Comparison of ENCODE assay signal across 34 cellular contexts in the genomic region with DNA sequence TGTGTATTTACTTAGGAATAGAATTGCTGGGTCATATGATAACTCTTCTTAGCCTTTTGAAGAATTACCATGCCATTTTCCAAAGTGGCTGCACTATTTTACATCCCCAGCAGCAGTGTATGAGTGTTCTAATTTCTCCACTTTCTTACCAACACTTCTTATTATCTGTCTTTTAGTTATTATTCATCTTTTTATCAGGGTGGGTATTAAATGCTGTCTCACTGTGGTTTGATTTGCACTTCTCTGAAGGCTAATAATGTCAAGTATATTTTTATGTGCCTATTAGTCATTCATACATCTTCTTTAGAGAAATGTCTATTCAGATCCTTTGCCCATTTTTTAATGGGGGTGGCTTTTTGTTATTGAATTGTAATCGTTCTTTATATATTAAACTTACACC. TPM values are rescaled to one million over a fixed set of nuclear protein-coding genes. Genes with fewer than 3 reads are reported as not detected.
"Had no signal": no experiment of that assay in that cellular context is flagged by ENCODE, and none has a peak within 500 bp of the region (broad histone marks: within the 10 kb centered on the region; RNA-seq: fewer than 3 reads in every experiment).

No MANE protein-coding gene starts in this region.

- H3K36me3 ChIP-seq: brain microvascular endothelial cell, breast epithelium had no signal

- H3K4me3 ChIP-seq: body of pancreas, breast epithelium had no signal

- H3K9me3 Mint-ChIP-seq: activated CD4-positive, alpha-beta memory T cell treated with anti-CD3 and anti-CD28 coated beads, Interleukin-2, amount 10 ng/mL, durations not matched to agents 7 days and 5 days; activated CD4-positive, alpha-beta T cell treated with anti-CD3 and anti-CD28 coated beads, Interleukin-2, amount 10 ng/mL, durations not matched to agents 7 days and 5 days; activated naive CD4-positive, alpha-beta T cell treated with anti-CD3 and anti-CD28 coated beads, Interleukin-2, amount 10 ng/mL, durations not matched to agents 7 days and 5 days; activated naive CD4-positive, alpha-beta T cell treated with anti-CD3 and anti-CD28 coated beads, Interleukin-2, amount 50 U/mL, for 24 hours; activated naive CD8-positive, alpha-beta T cell treated with anti-CD3 and anti-CD28 coated beads, Interleukin-2, amount 10 ng/mL, durations not matched to agents 7 days and 5 days; activated naive CD8-positive, alpha-beta T cell treated with anti-CD3 and anti-CD28 coated beads, Interleukin-2, amount 50 U/mL, for 24 hours; activated T-cell treated with anti-CD3 and anti-CD28 coated beads, Interleukin-2, amount 50 U/mL, for 24 hours; activated T-helper 2 cell treated with anti-CD3 and anti-CD28 coated beads, Interferon-gamma antibody, Interleukin-2, Interleukin-4, amounts not matched to agents 10 μg/mL and 5 μg/mL and 100 μg/mL, durations not matched to agents 14 hours and 24 hours and 36 hours; T-helper 1 cell treated with Interleukin-12 subunit alpha and Interleukin-12 subunit beta and Interleukin-4 antibody, amounts not matched to agents 30 μg/mL and 1 μg/mL, for 36 hours; T-helper 2 cell treated with Interferon-gamma antibody and Interleukin-4, amounts not matched to agents 5 μg/mL and 100 μg/mL, for 36 hours had no signal

- H3K4me3 Mint-ChIP-seq: activated CD4-positive, alpha-beta memory T cell treated with anti-CD3 and anti-CD28 coated beads, Interleukin-2, amount 10 ng/mL, durations not matched to agents 7 days and 5 days; activated CD4-positive, alpha-beta T cell treated with anti-CD3 and anti-CD28 coated beads for 36 hours; activated CD4-positive, alpha-beta T cell treated with anti-CD3 and anti-CD28 coated beads, Interleukin-2, amount 10 ng/mL, durations not matched to agents 7 days and 5 days; activated CD8-positive, alpha-beta memory T cell treated with anti-CD3 and anti-CD28 coated beads, Interleukin-2, amount 10 ng/mL, durations not matched to agents 7 days and 5 days; activated CD8-positive, alpha-beta T cell treated with anti-CD3 and anti-CD28 coated beads, Interleukin-2, amount 10 ng/mL, durations not matched to agents 7 days and 5 days; activated naive CD4-positive, alpha-beta T cell treated with anti-CD3 and anti-CD28 coated beads, Interleukin-2, amount 10 ng/mL, durations not matched to agents 7 days and 5 days; activated naive CD4-positive, alpha-beta T cell treated with anti-CD3 and anti-CD28 coated beads, Interleukin-2, amount 50 U/mL, for 24 hours; activated naive CD8-positive, alpha-beta T cell; activated naive CD8-positive, alpha-beta T cell treated with anti-CD3 and anti-CD28 coated beads, Interleukin-2, amount 10 ng/mL, durations not matched to agents 7 days and 5 days; activated naive CD8-positive, alpha-beta T cell treated with anti-CD3 and anti-CD28 coated beads, Interleukin-2, amount 50 U/mL, for 24 hours; activated T-cell treated with anti-CD3 and anti-CD28 coated beads, Interleukin-2, amount 50 U/mL, for 24 hours; T-helper 1 cell treated with Interleukin-12 subunit alpha and Interleukin-12 subunit beta and Interleukin-4 antibody, amounts not matched to agents 30 μg/mL and 1 μg/mL, for 36 hours; T-helper 2 cell treated with Interferon-gamma antibody and Interleukin-4, amounts not matched to agents 5 μg/mL and 100 μg/mL, for 36 hours had no signal

- H3K27ac Mint-ChIP-seq: activated CD4-positive, alpha-beta memory T cell treated with anti-CD3 and anti-CD28 coated beads, Interleukin-2, amount 10 ng/mL, durations not matched to agents 7 days and 5 days; activated CD4-positive, alpha-beta T cell treated with anti-CD3 and anti-CD28 coated beads for 36 hours; activated CD4-positive, alpha-beta T cell treated with anti-CD3 and anti-CD28 coated beads, Interleukin-2, amount 10 ng/mL, durations not matched to agents 7 days and 5 days; activated CD8-positive, alpha-beta memory T cell treated with anti-CD3 and anti-CD28 coated beads, Interleukin-2, amount 10 ng/mL, durations not matched to agents 7 days and 5 days; activated CD8-positive, alpha-beta T cell treated with anti-CD3 and anti-CD28 coated beads, Interleukin-2, amount 10 ng/mL, durations not matched to agents 7 days and 5 days; activated naive CD4-positive, alpha-beta T cell treated with anti-CD3 and anti-CD28 coated beads, Interleukin-2, amount 10 ng/mL, durations not matched to agents 7 days and 5 days; activated naive CD4-positive, alpha-beta T cell treated with anti-CD3 and anti-CD28 coated beads, Interleukin-2, amount 50 U/mL, for 24 hours; activated naive CD8-positive, alpha-beta T cell treated with anti-CD3 and anti-CD28 coated beads, Interleukin-2, amount 10 ng/mL, durations not matched to agents 7 days and 5 days; activated naive CD8-positive, alpha-beta T cell treated with anti-CD3 and anti-CD28 coated beads, Interleukin-2, amount 50 U/mL, for 24 hours; activated T-cell treated with anti-CD3 and anti-CD28 coated beads, Interleukin-2, amount 50 U/mL, for 24 hours; activated T-helper 2 cell treated with anti-CD3 and anti-CD28 coated beads, Interferon-gamma antibody, Interleukin-2, Interleukin-4, amounts not matched to agents 10 μg/mL and 5 μg/mL and 100 μg/mL, durations not matched to agents 14 hours and 24 hours and 36 hours; T-helper 1 cell treated with Interleukin-12 subunit alpha and Interleukin-12 subunit beta and Interleukin-4 antibody, amounts not matched to agents 30 μg/mL and 1 μg/mL, for 36 hours; T-helper 2 cell treated with Interferon-gamma antibody and Interleukin-4, amounts not matched to agents 5 μg/mL and 100 μg/mL, for 36 hours had no signal

- H3K27me3 ChIP-seq: body of pancreas, brain microvascular endothelial cell, breast epithelium had no signal

- H3K36me3 Mint-ChIP-seq: activated CD8-positive, alpha-beta memory T cell treated with anti-CD3 and anti-CD28 coated beads, Interleukin-2, amount 10 ng/mL, durations not matched to agents 7 days and 5 days; activated naive CD4-positive, alpha-beta T cell treated with anti-CD3 and anti-CD28 coated beads, Interleukin-2, amount 10 ng/mL, durations not matched to agents 7 days and 5 days; activated naive CD4-positive, alpha-beta T cell treated with anti-CD3 and anti-CD28 coated beads, Interleukin-2, amount 50 U/mL, for 24 hours; activated naive CD8-positive, alpha-beta T cell; activated naive CD8-positive, alpha-beta T cell treated with anti-CD3 and anti-CD28 coated beads, Interleukin-2, amount 10 ng/mL, durations not matched to agents 7 days and 5 days had no signal

- H3K27me3 Mint-ChIP-seq: activated naive CD4-positive, alpha-beta T cell treated with anti-CD3 and anti-CD28 coated beads, Interleukin-2, amount 10 ng/mL, durations not matched to agents 7 days and 5 days had no signal

- H3K9me3 ChIP-seq: body of pancreas, breast epithelium had no signal

- H3K4me1 ChIP-seq: body of pancreas, breast epithelium had no signal

- DNase-seq: activated CD4-positive, alpha-beta memory T cell treated with anti-CD3 and anti-CD28 coated beads, Interleukin-2, amount 10 ng/mL, durations not matched to agents 7 days and 5 days; activated CD4-positive, alpha-beta T cell treated with anti-CD3 and anti-CD28 coated beads for 1 hour; activated CD4-positive, alpha-beta T cell treated with anti-CD3 and anti-CD28 coated beads for 36 hours; activated CD4-positive, alpha-beta T cell treated with anti-CD3 and anti-CD28 coated beads for 48 hours; activated CD4-positive, alpha-beta T cell treated with anti-CD3 and anti-CD28 coated beads, Interleukin-2, amount 10 ng/mL, durations not matched to agents 7 days and 5 days; activated CD4-positive, alpha-beta T cell treated with anti-CD3 and anti-CD28 coated beads, Interleukin-2, amount 50 U/mL, for 48 hours; activated CD4-positive, CD25-positive, alpha-beta regulatory T cell; activated CD8-positive, alpha-beta memory T cell treated with anti-CD3 and anti-CD28 coated beads for 24 hours; activated CD8-positive, alpha-beta memory T cell treated with anti-CD3 and anti-CD28 coated beads, Interleukin-2, amount 10 ng/mL, durations not matched to agents 7 days and 5 days; activated CD8-positive, alpha-beta memory T cell treated with anti-CD3 and anti-CD28 coated beads, Interleukin-2, amount 50 U/mL, for 48 hours; activated CD8-positive, alpha-beta T cell treated with anti-CD3 and anti-CD28 coated beads, Interleukin-2, amount 10 ng/mL, durations not matched to agents 7 days and 5 days; activated effector memory CD4-positive, alpha-beta T cell treated with Interleukin-2 at 50 U/mL for 16 hours; activated gamma-delta T cell; activated naive CD4-positive, alpha-beta T cell treated with anti-CD3 and anti-CD28 coated beads, Interleukin-2, amount 10 ng/mL, durations not matched to agents 7 days and 5 days; activated naive CD4-positive, alpha-beta T cell treated with Interleukin-2 at 50 U/mL for 16 hours; activated naive CD8-positive, alpha-beta T cell treated with anti-CD3 and anti-CD28 coated beads, Interleukin-2, amount 10 ng/mL, durations not matched to agents 7 days and 5 days; activated naive CD8-positive, alpha-beta T cell treated with anti-CD3 and anti-CD28 coated beads, Interleukin-2, amount 50 U/mL, for 24 hours; activated T-cell treated with anti-CD3 and anti-CD28 coated beads, Interleukin-2, amount 50 U/mL, for 24 hours; activated T-cell treated with anti-CD3 and anti-CD28 coated beads, Interleukin-2, amount 50 U/mL, for 48 hours; amniotic stem cell; aorta; body of pancreas; brain microvascular endothelial cell; central memory CD4-positive, alpha-beta T cell; T-helper 1 cell; T-helper 2 cell; T-helper 9 cell had no signal

- H3K4me1 Mint-ChIP-seq: activated CD4-positive, alpha-beta memory T cell treated with anti-CD3 and anti-CD28 coated beads, Interleukin-2, amount 10 ng/mL, durations not matched to agents 7 days and 5 days; activated CD4-positive, alpha-beta T cell treated with anti-CD3 and anti-CD28 coated beads for 36 hours; activated CD4-positive, alpha-beta T cell treated with anti-CD3 and anti-CD28 coated beads, Interleukin-2, amount 10 ng/mL, durations not matched to agents 7 days and 5 days; activated CD8-positive, alpha-beta memory T cell treated with anti-CD3 and anti-CD28 coated beads, Interleukin-2, amount 10 ng/mL, durations not matched to agents 7 days and 5 days; activated naive CD4-positive, alpha-beta T cell treated with anti-CD3 and anti-CD28 coated beads, Interleukin-2, amount 10 ng/mL, durations not matched to agents 7 days and 5 days; activated naive CD4-positive, alpha-beta T cell treated with anti-CD3 and anti-CD28 coated beads, Interleukin-2, amount 50 U/mL, for 24 hours; activated naive CD8-positive, alpha-beta T cell treated with anti-CD3 and anti-CD28 coated beads, Interleukin-2, amount 10 ng/mL, durations not matched to agents 7 days and 5 days; activated naive CD8-positive, alpha-beta T cell treated with anti-CD3 and anti-CD28 coated beads, Interleukin-2, amount 50 U/mL, for 24 hours had no signal

- H3K27ac ChIP-seq: body of pancreas, brain microvascular endothelial cell, breast epithelium, VCaP had no signal

RNA-seq across cellular contexts. Expression of a gene that starts 36.8 kb away (rescaled TPM):
- total RNA-seq: activated CD4-positive, alpha-beta memory T cell treated with anti-CD3 and anti-CD28 coated beads, Interleukin-2, amount 10 ng/mL, durations not matched to agents 7 days and 5 days; activated CD4-positive, alpha-beta T cell treated with anti-CD3 and anti-CD28 coated beads, Interleukin-2, amount 10 ng/mL, durations not matched to agents 7 days and 5 days; activated CD8-positive, alpha-beta memory T cell treated with anti-CD3 and anti-CD28 coated beads, Interleukin-2, amount 10 ng/mL, durations not matched to agents 7 days and 5 days; activated CD8-positive, alpha-beta T cell treated with anti-CD3 and anti-CD28 coated beads, Interleukin-2, amount 10 ng/mL, durations not matched to agents 7 days and 5 days; activated T-helper 2 cell treated with anti-CD3 and anti-CD28 coated beads, Interferon-gamma antibody, Interleukin-2, Interleukin-4, amounts not matched to agents 10 μg/mL and 5 μg/mL and 100 μg/mL, durations not matched to agents 14 hours and 24 hours and 36 hours had no signal
